Comparison of ENCODE assay signal across 24 cellular contexts in the genomic region with DNA sequence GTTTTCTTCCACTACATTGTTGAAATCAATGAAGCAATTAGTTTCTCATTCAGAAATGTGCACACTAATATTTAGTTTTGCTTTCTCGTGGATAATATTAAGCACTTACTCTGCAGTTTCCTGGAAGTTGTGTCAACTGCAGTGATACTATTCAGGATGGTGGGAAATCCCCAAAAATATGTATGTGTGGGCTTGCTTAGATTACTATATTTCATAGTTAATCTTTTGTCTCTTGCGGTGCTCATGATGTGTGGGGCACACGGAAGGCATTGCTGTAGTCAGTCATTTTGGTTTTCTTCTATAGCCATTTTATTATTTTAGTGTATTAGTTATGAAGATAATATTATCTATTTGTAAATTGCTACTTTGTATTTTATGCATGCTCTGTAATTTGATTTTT. TPM values are rescaled to one million over a fixed set of nuclear protein-coding genes. Genes with fewer than 3 reads are reported as not detected.
DNase-seq lines count a peak whose midpoint lies in the region; ATAC-seq, FAIRE-seq and TF ChIP-seq lines count a peak whose summit lies in the region.
"Had no signal": no experiment of that assay in that cellular context is flagged by ENCODE, and none has a peak within 500 bp of the region (broad histone marks: within the 10 kb centered on the region; RNA-seq: fewer than 3 reads in every experiment).

No MANE protein-coding gene starts in this region.

- peaks cover 47% of the 10 kb centered on the region for H3K36me3 Mint-ChIP-seq in activated T-cell treated with anti-CD3 and anti-CD28 coated beads, Interleukin-2, amount 50 U/mL, for 4 hours (ENCODE audit: insufficient read depth)
- peaks cover 62% of the 10 kb centered on the region for H3K36me3 Mint-ChIP-seq in activated T-helper 1 cell treated with anti-CD3 and anti-CD28 coated beads, Interleukin-12 subunit alpha, Interleukin-12 subunit beta, Interleukin-2, Interleukin-4 antibody, amounts not matched to agents 30 ng/mL and 10 ng/mL and 1 ng/mL, durations not matched to agents 14 hours and 24 hours and 36 hours (ENCODE audit: low read depth)
- H3K36me3 Mint-ChIP-seq in naive thymus-derived CD4-positive, alpha-beta T cell, result peaks cover 5 to 42% (median 33%) of the 10 kb centered on the region in 5 donors

- FAIRE-seq in GM12892 (lab: Jason Lieb, UNC), result peak; percentile 81

- peak overlapping the region; percentile 74 for H3K27ac Mint-ChIP-seq in activated T-helper 1 cell treated with anti-CD3 and anti-CD28 coated beads, Interleukin-12 subunit alpha, Interleukin-12 subunit beta, Interleukin-2, Interleukin-4 antibody, amounts not matched to agents 30 ng/mL and 10 ng/mL and 1 ng/mL, durations not matched to agents 14 hours and 24 hours and 36 hours
- H3K27ac Mint-ChIP-seq in naive thymus-derived CD4-positive, alpha-beta T cell, result peak overlapping the region; percentile 84 to 99 (median 96)
- H3K27ac Mint-ChIP-seq: memory B cell had no signal

- H3K27me3 ChIP-seq in naive thymus-derived CD4-positive, alpha-beta T cell (ENCODE audit: control insufficient read depth in 2 of 2, insufficient read depth in 2 of 2, low read length in 2 of 2), result no peaks in the 10 kb centered on the region
- H3K27me3 ChIP-seq: ascending aorta, esophagus muscularis mucosa, gastroesophageal sphincter, Peyer's patch, sigmoid colon, uterus had no signal

- H3K27ac ChIP-seq in naive thymus-derived CD4-positive, alpha-beta T cell (ENCODE audit: low read depth, low read length), result peak overlapping the region; percentile 71
- H3K27ac ChIP-seq: ascending aorta, esophagus muscularis mucosa, gastroesophageal sphincter, HL-60, parathyroid adenoma, Peyer's patch, sigmoid colon, uterus had no signal

- H3K4me1 ChIP-seq in naive thymus-derived CD4-positive, alpha-beta T cell (ENCODE audit: control insufficient read depth in 2 of 2, insufficient read depth in 2 of 2, low read length in 2 of 2), result peaks cover 15 to 44% of the 10 kb centered on the region in 2 donors
- H3K4me1 ChIP-seq: ascending aorta, esophagus muscularis mucosa, gastroesophageal sphincter, parathyroid adenoma, Peyer's patch, sigmoid colon, uterus had no signal

- TF ChIP-seq POLR2A in GM12892 (IDR thresholded peaks at IDR 0.05; ENCODE audit: low read depth, low read length), result no peak

- CTCF ChIA-PET in naive thymus-derived CD4-positive, alpha-beta T cell (lab: Charles Lee), result no interaction called here

- H3K4me1 Mint-ChIP-seq in activated T-cell treated with anti-CD3 and anti-CD28 coated beads, Interleukin-2, amount 50 U/mL, for 4 hours (ENCODE audit: low read depth), result peaks cover 66% of the 10 kb centered on the region
- peaks cover 77% of the 10 kb centered on the region for H3K4me1 Mint-ChIP-seq in activated T-helper 1 cell treated with anti-CD3 and anti-CD28 coated beads, Interleukin-12 subunit alpha, Interleukin-12 subunit beta, Interleukin-2, Interleukin-4 antibody, amounts not matched to agents 30 ng/mL and 10 ng/mL and 1 ng/mL, durations not matched to agents 14 hours and 24 hours and 36 hours (ENCODE audit: low read depth)
- peaks cover 26 to 81% (median 68%) of the 10 kb centered on the region in 7 donors for H3K4me1 Mint-ChIP-seq in naive thymus-derived CD4-positive, alpha-beta T cell

- no peaks in the 10 kb centered on the region for H3K27me3 Mint-ChIP-seq in activated T-cell treated with anti-CD3 and anti-CD28 coated beads, Interleukin-2, amount 50 U/mL, for 4 hours (ENCODE audit: low read depth)
- no peaks in the 10 kb centered on the region for H3K27me3 Mint-ChIP-seq in activated T-helper 1 cell treated with anti-CD3 and anti-CD28 coated beads, Interleukin-12 subunit alpha, Interleukin-12 subunit beta, Interleukin-2, Interleukin-4 antibody, amounts not matched to agents 30 ng/mL and 10 ng/mL and 1 ng/mL, durations not matched to agents 14 hours and 24 hours and 36 hours (ENCODE audit: insufficient read depth)
- no peaks in the 10 kb centered on the region for H3K27me3 Mint-ChIP-seq in naive thymus-derived CD4-positive, alpha-beta T cell
- H3K27me3 Mint-ChIP-seq: CD8-positive, alpha-beta memory T cell; IgD-negative memory B cell; memory B cell; naive B cell had no signal

- H3K36me3 ChIP-seq in naive thymus-derived CD4-positive, alpha-beta T cell (ENCODE audit: control insufficient read depth in 2 of 3, insufficient read depth in 3 of 3, low read length in 3 of 3), result peaks cover 3 to 14% (median 8%) of the 10 kb centered on the region in 3 experiments
- H3K36me3 ChIP-seq: uterus had no signal

- POLR2A ChIA-PET in naive thymus-derived CD4-positive, alpha-beta T cell (lab: Charles Lee), result no interaction called here

- no peak for DNase-seq in activated T-cell treated with anti-CD3 and anti-CD28 coated beads, Interleukin-2, amount 50 U/mL, for 4 hours
- no peak for DNase-seq in activated T-cell treated with anti-CD3 and anti-CD28 coated beads for 4 hours
- no peak for DNase-seq in GM12892 (ENCODE audit: insufficient read length)
- DNase-seq in activated T-helper 1 cell treated with anti-CD3 and anti-CD28 coated beads, Interleukin-12 subunit alpha, Interleukin-12 subunit beta, Interleukin-2, Interleukin-4 antibody, amounts not matched to agents 30 ng/mL and 10 ng/mL and 1 ng/mL, durations not matched to agents 14 hours and 24 hours and 36 hours (ENCODE audit: low spot score), result no peak
- peak in 2 of 9 donors; percentile 19 to 25 for DNase-seq in naive thymus-derived CD4-positive, alpha-beta T cell
- DNase-seq in glomerular visceral epithelial cell (ENCODE audit: extremely low spot score), result no peak
- DNase-seq in NK-92 (lab: John Stamatoyannopoulos, UW; ENCODE audit: unreplicated experiment), result no peak
- no peak for DNase-seq in NCI-H2196 (lab: John Stamatoyannopoulos, UW; ENCODE audit: unreplicated experiment)
- DNase-seq: CD8-positive, alpha-beta memory T cell; DMS79 treated with DMSO at 0.1 percent for 48 hours; naive B cell; NCI-H1694 treated with DMSO at 0.1 percent for 48 hours; NCI-H82; Peyer's patch; sigmoid colon; T1000; uterus had no signal

- H3K4me3 Mint-ChIP-seq in activated T-cell treated with anti-CD3 and anti-CD28 coated beads, Interleukin-2, amount 50 U/mL, for 4 hours, result no peak overlapping the region
- peak overlapping the region; percentile 40 for H3K4me3 Mint-ChIP-seq in activated T-helper 1 cell treated with anti-CD3 and anti-CD28 coated beads, Interleukin-12 subunit alpha, Interleukin-12 subunit beta, Interleukin-2, Interleukin-4 antibody, amounts not matched to agents 30 ng/mL and 10 ng/mL and 1 ng/mL, durations not matched to agents 14 hours and 24 hours and 36 hours
- peak overlapping the region in 7 of 10 donors; percentile 25 to 76 (median 56) for H3K4me3 Mint-ChIP-seq in naive thymus-derived CD4-positive, alpha-beta T cell
- H3K4me3 Mint-ChIP-seq: IgD-negative memory B cell, memory B cell, naive B cell had no signal

- intact Hi-C loops in activated T-helper 1 cell treated with anti-CD3 and anti-CD28 coated beads, Interleukin-12 subunit alpha, Interleukin-12 subunit beta, Interleukin-2, Interleukin-4 antibody, amounts not matched to agents 30 ng/mL and 10 ng/mL and 1 ng/mL, durations not matched to agents 14 hours and 24 hours and 36 hours (cut with micrococcal nuclease), result no loop called here
- intact Hi-C loops in naive thymus-derived CD4-positive, alpha-beta T cell (cut with micrococcal nuclease), result loop anchor here in 1 of 2 donors (10.0 kb wide), 1 partner anchor 406 kb away; the partner anchor contains the start of gene DIS3L

- peak; percentile 70 to 78 for ATAC-seq in activated T-cell treated with anti-CD3 and anti-CD28 coated beads, Interleukin-2, amount 50 U/mL, for 4 hours
- peak; percentile 30 for ATAC-seq in naive thymus-derived CD4-positive, alpha-beta T cell
- ATAC-seq: gastroesophageal sphincter had no signal

- no peak overlapping the region for H3K4me3 ChIP-seq in naive thymus-derived CD4-positive, alpha-beta T cell (ENCODE audit: low read length)
- H3K4me3 ChIP-seq: ascending aorta, esophagus muscularis mucosa, gastroesophageal sphincter, Peyer's patch, sigmoid colon, uterus had no signal

- no peaks in the 10 kb centered on the region for H3K9me3 Mint-ChIP-seq in activated T-cell treated with anti-CD3 and anti-CD28 coated beads, Interleukin-2, amount 50 U/mL, for 4 hours
- H3K9me3 Mint-ChIP-seq in activated T-helper 1 cell treated with anti-CD3 and anti-CD28 coated beads, Interleukin-12 subunit alpha, Interleukin-12 subunit beta, Interleukin-2, Interleukin-4 antibody, amounts not matched to agents 30 ng/mL and 10 ng/mL and 1 ng/mL, durations not matched to agents 14 hours and 24 hours and 36 hours, result peaks cover 9% of the 10 kb centered on the region
- H3K9me3 Mint-ChIP-seq in naive thymus-derived CD4-positive, alpha-beta T cell, result peaks cover 0 to 4% (median 0%) of the 10 kb centered on the region in 11 donors
- H3K9me3 Mint-ChIP-seq: CD8-positive, alpha-beta memory T cell; IgD-negative memory B cell; memory B cell; naive B cell had no signal

- H3K9me3 ChIP-seq in naive thymus-derived CD4-positive, alpha-beta T cell (ENCODE audit: control insufficient read depth in 2 of 3, low read length in 3 of 3), result no peaks in the 10 kb centered on the region
- H3K9me3 ChIP-seq: ascending aorta, esophagus muscularis mucosa, gastroesophageal sphincter, Peyer's patch, sigmoid colon, uterus had no signal

RNA-seq across cellular contexts. Expression of gene RAB11A, which starts 19.7 kb away (rescaled TPM):
- total RNA-seq in activated T-cell treated with anti-CD3 and anti-CD28 coated beads, Interleukin-2, amount 50 U/mL, for 4 hours, result 100 to 1,000 TPM; 127 to 139 (median 136) TPM
- 239 TPM for polyA plus RNA-seq in GM12892 (2012; ENCODE audit: missing spikeins)
- total RNA-seq in activated T-helper 1 cell treated with anti-CD3 and anti-CD28 coated beads, Interleukin-12 subunit alpha, Interleukin-12 subunit beta, Interleukin-2, Interleukin-4 antibody, amounts not matched to agents 30 ng/mL and 10 ng/mL and 1 ng/mL, durations not matched to agents 14 hours and 24 hours and 36 hours, result 161 and 171 TPM in 2 replicates
- total RNA-seq in naive thymus-derived CD4-positive, alpha-beta T cell, result 100 to 1,000 TPM in 2 of 5 experiments, 10 to 100 TPM in 3; 80.9 to 201 (median 88.7) TPM
- polyA plus RNA-seq in naive thymus-derived CD4-positive, alpha-beta T cell, result 100 to 1,000 TPM; 213 to 224 TPM
